Comparison of ENCODE assay signal across 26 cellular contexts in genomic region chr6:168598251-168599117, GRCh38.
"Had no signal": no experiment of that assay in that cellular context is flagged by ENCODE, and none has a peak within 500 bp of the region (broad histone marks: within the 10 kb centered on the region; RNA-seq: fewer than 3 reads in every experiment).

No MANE protein-coding gene starts in this region.

- H3K27ac Mint-ChIP-seq: activated CD8-positive, alpha-beta T cell treated with anti-CD3 and anti-CD28 coated beads, Interleukin-2, amount 10 ng/mL, durations not matched to agents 7 days and 5 days; activated naive CD4-positive, alpha-beta T cell treated with anti-CD3 and anti-CD28 coated beads, Interleukin-2, amount 50 U/mL, for 72 hours; activated naive CD8-positive, alpha-beta T cell treated with anti-CD3 and anti-CD28 coated beads, Interleukin-2, amount 50 U/mL, for 24 hours; activated T-helper 1 cell treated with anti-CD3 and anti-CD28 coated beads, Interleukin-12 subunit alpha, Interleukin-12 subunit beta, Interleukin-2, Interleukin-4 antibody, amounts not matched to agents 30 ng/mL and 10 ng/mL and 1 ng/mL, durations not matched to agents 14 hours and 24 hours and 36 hours; T-helper 1 cell treated with Interleukin-12 subunit alpha and Interleukin-12 subunit beta and Interleukin-4 antibody, amounts not matched to agents 30 μg/mL and 1 μg/mL, for 36 hours had no signal

- DNase-seq: activated CD4-positive, alpha-beta T cell treated with anti-CD3 and anti-CD28 coated beads for 48 hours; activated CD4-positive, alpha-beta T cell treated with anti-CD3 and anti-CD28 coated beads, Interleukin-2, amount 50 U/mL, for 4 hours; activated CD4-positive, CD25-positive, alpha-beta regulatory T cell treated with anti-CD3 and anti-CD28 coated beads, Interleukin-2, amount 50 U/mL, for 72 hours; activated CD8-positive, alpha-beta memory T cell treated with anti-CD3 and anti-CD28 coated beads, Interleukin-2, amount 50 U/mL, for 48 hours; activated CD8-positive, alpha-beta T cell treated with anti-CD3 and anti-CD28 coated beads, Interleukin-2, amount 10 ng/mL, durations not matched to agents 7 days and 5 days; activated effector memory CD4-positive, alpha-beta T cell treated with Interleukin-2 at 50 U/mL for 16 hours; activated naive CD4-positive, alpha-beta T cell; activated naive CD8-positive, alpha-beta T cell treated with anti-CD3 and anti-CD28 coated beads, Interleukin-2, amount 50 U/mL, for 24 hours; activated T-cell treated with anti-CD3 and anti-CD28 coated beads, Interleukin-2, amount 50 U/mL, for 1 hour; amniotic stem cell; brain microvascular endothelial cell; MG63; MV-4-11; NCI-H1105; NCI-H1436; NCI-H187; NCI-H446; NCI-H524; Peyer's patch; Right ventricle myocardium superior had no signal

- H3K4me1 Mint-ChIP-seq: activated naive CD8-positive, alpha-beta T cell treated with anti-CD3 and anti-CD28 coated beads, Interleukin-2, amount 50 U/mL, for 24 hours had no signal

- H3K4me3 ChIP-seq: cardiac muscle cell, MG63, Peyer's patch, SJSA1 had no signal

- H3K36me3 Mint-ChIP-seq: activated naive CD4-positive, alpha-beta T cell treated with anti-CD3 and anti-CD28 coated beads, Interleukin-2, amount 50 U/mL, for 72 hours had no signal

- ATAC-seq: activated CD8-positive, alpha-beta T cell treated with anti-CD3 and anti-CD28 coated beads, Interleukin-2, amount 10 ng/mL, durations not matched to agents 7 days and 5 days; activated naive CD4-positive, alpha-beta T cell treated with anti-CD3 and anti-CD28 coated beads, Interleukin-2, amount 50 U/mL, for 72 hours; activated naive CD8-positive, alpha-beta T cell treated with anti-CD3 and anti-CD28 coated beads, Interleukin-2, amount 50 U/mL, for 24 hours had no signal

- H3K9me3 ChIP-seq: MG63, Peyer's patch had no signal

- H3K27me3 ChIP-seq: brain microvascular endothelial cell, MG63, Peyer's patch, SJSA1 had no signal

- H3K4me3 Mint-ChIP-seq: activated CD8-positive, alpha-beta T cell treated with anti-CD3 and anti-CD28 coated beads, Interleukin-2, amount 10 ng/mL, durations not matched to agents 7 days and 5 days; activated naive CD8-positive, alpha-beta T cell treated with anti-CD3 and anti-CD28 coated beads, Interleukin-2, amount 50 U/mL, for 24 hours; activated T-helper 1 cell treated with anti-CD3 and anti-CD28 coated beads, Interleukin-12 subunit alpha, Interleukin-12 subunit beta, Interleukin-2, Interleukin-4 antibody, amounts not matched to agents 30 ng/mL and 10 ng/mL and 1 ng/mL, durations not matched to agents 14 hours and 24 hours and 36 hours; T-helper 1 cell treated with Interleukin-12 subunit alpha and Interleukin-12 subunit beta and Interleukin-4 antibody, amounts not matched to agents 30 μg/mL and 1 μg/mL, for 36 hours had no signal

- H3K9me3 Mint-ChIP-seq: activated naive CD8-positive, alpha-beta T cell treated with anti-CD3 and anti-CD28 coated beads, Interleukin-2, amount 50 U/mL, for 24 hours had no signal

- H3K36me3 ChIP-seq: brain microvascular endothelial cell, cardiac muscle cell, MG63, Peyer's patch, SJSA1 had no signal

- H3K27ac ChIP-seq: brain microvascular endothelial cell, cardiac muscle cell, Peyer's patch, RWPE1, SJSA1 had no signal

- H3K4me1 ChIP-seq: Peyer's patch, SJSA1 had no signal
